In genomic region chr6:41457303-41457670, GRCh38 we compare ENCODE assay signal across 19 cellular contexts.
A peak's percentile ranks its signal among the peaks of the same experiment; 100 is the strongest.
DNase-seq lines count a peak whose midpoint lies in the region; ATAC-seq, FAIRE-seq and TF ChIP-seq lines count a peak whose summit lies in the region.
"Had no signal": no experiment of that assay in that cellular context is flagged by ENCODE, and none has a peak within 500 bp of the region (broad histone marks: within the 10 kb centered on the region; RNA-seq: fewer than 3 reads in every experiment).

No MANE protein-coding gene starts in this region.

- no peak for TF ChIP-seq POLR2A in HepG2 (IDR thresholded peaks at IDR 0.05; ENCODE audit: insufficient read depth in 1 of 2, low read depth in 2 of 2, low read length in 2 of 2)
- TF ChIP-seq POLR2A in right lobe of liver (IDR thresholded peaks at IDR 0.05) = no peak
- TF ChIP-seq POLR2A in K562 (conservative IDR thresholded peaks at IDR 0.05) = no peak
- TF ChIP-seq POLR2A in ovary (IDR thresholded peaks at IDR 0.05) = no peak

- peak overlapping the region; percentile 30 for H3K27ac ChIP-seq in HepG2 (ENCODE audit: extremely low read length, insufficient read depth, low read length)
- H3K27ac ChIP-seq in right lobe of liver = no peak overlapping the region
- H3K27ac ChIP-seq in K562 (ENCODE audit: extremely low read depth, low read depth, low read length) = no peak overlapping the region
- no peak overlapping the region for H3K27ac ChIP-seq in osteoblast (ENCODE audit: low read depth, low read length)
- no peak overlapping the region for H3K27ac ChIP-seq in ovary
- H3K27ac ChIP-seq: A549 had no signal

- peak overlapping the region; percentile 58 for H3K4me2 ChIP-seq in HepG2 (ENCODE audit: low read depth, low read length)
- H3K4me2 ChIP-seq in K562 (ENCODE audit: insufficient read depth, low read length) = no peak overlapping the region
- no peak overlapping the region for H3K4me2 ChIP-seq in osteoblast (ENCODE audit: insufficient read depth, low read length)
- H3K4me2 ChIP-seq: A549 had no signal

- H3K4me3 ChIP-seq in HepG2 (replicated peaks in 1 of 3; ENCODE audit: insufficient read depth in 1 of 3, low read depth in 2 of 3, low read length in 3 of 3) (no peak overlapping the region), right lobe of liver (no peak overlapping the region), K562 (no peak overlapping the region), osteoblast (ENCODE audit: insufficient read depth, low read length) (no peak overlapping the region), ovary (no peak overlapping the region)
- H3K4me3 ChIP-seq: A549, Peyer's patch had no signal

- H4K20me1 ChIP-seq in HepG2 (ENCODE audit: insufficient read depth, low read length) = no peaks in the 10 kb centered on the region
- 0 out of 2 replicates have a peak, but pooled peaks cover 7% of the 10 kb centered on the region for H4K20me1 ChIP-seq in K562 (replicated peaks; ENCODE audit: control insufficient read depth, insufficient read depth, low read length)
- H4K20me1 ChIP-seq in osteoblast (ENCODE audit: insufficient read depth, low read length) = no peaks in the 10 kb centered on the region

- H2AFZ ChIP-seq in HepG2 (ENCODE audit: low read length) = no peak overlapping the region
- no peak overlapping the region for H2AFZ ChIP-seq in K562 (ENCODE audit: low read depth, low read length)
- no peak overlapping the region for H2AFZ ChIP-seq in osteoblast (ENCODE audit: low read length)

- no peak for TF ChIP-seq CTCF in HepG2 (CRISPR knock-in tag; IDR thresholded peaks at IDR 0.05)
- no peak for TF ChIP-seq CTCF in right lobe of liver (IDR thresholded peaks at IDR 0.05)
- no peak for TF ChIP-seq CTCF in K562 (IDR thresholded peaks at IDR 0.05 in 2 of 3, conservative IDR thresholded peaks at IDR 0.05 in 1 of 3; ENCODE audit: insufficient read depth in 2 of 3, low read depth in 1 of 3, low read length in 3 of 3)
- no peak for TF ChIP-seq CTCF in osteoblast (IDR thresholded peaks at IDR 0.05; ENCODE audit: extremely low read depth, low read depth, low read length)
- TF ChIP-seq CTCF in ovary (IDR thresholded peaks at IDR 0.05) = no peak

- BruUV-seq in HepG2 (replicated peaks; lab: Mats Ljungman, UMichigan) (no TSS peak), K562 (replicated peaks; lab: Mats Ljungman, UMichigan) (no TSS peak)

- TF ChIP-seq RAD21 in HepG2 (CRISPR knock-in tag; IDR thresholded peaks at IDR 0.05) (no peak), K562 (CRISPR knock-in tag; conservative IDR thresholded peaks at IDR 0.05 in 1 of 2, IDR thresholded peaks at IDR 0.05 in 1 of 2) (no peak)

- H3K79me2 ChIP-seq in HepG2 (ENCODE audit: insufficient read depth, low read length) = no peaks in the 10 kb centered on the region
- H3K79me2 ChIP-seq in K562 (ENCODE audit: control insufficient read depth, insufficient read depth, low read length) = no peaks in the 10 kb centered on the region
- H3K79me2 ChIP-seq in osteoblast (ENCODE audit: insufficient read depth, low read length) = no peaks in the 10 kb centered on the region

- CTCF ChIA-PET in HepG2 (lab: Yijun Ruan, JAX; ENCODE audit: low intra/inter-chr PET ratio, low total read pairs) (interaction anchor here (0.9 kb wide), 1 partner anchor 33 kb away, joined by 6 read pairs; no protein-coding TSS in a partner anchor), K562 (lab: Yijun Ruan, JAX; ENCODE audit: low intra/inter-chr PET ratio) (interaction anchor here (1.9 kb wide), 1 partner anchor 88 kb away, joined by 7 read pairs; no protein-coding TSS in a partner anchor)

- WGBS in HepG2 (ENCODE audit: low lambda C conversion rate) = 18% methylated on average over 8 of the region's 8 CpGs
- 59% methylated on average over 5 of the region's 8 CpGs for WGBS in right lobe of liver (ENCODE audit: insufficient coverage, low coverage, low lambda C conversion rate, missing lambda C conversion rate)
- under 1% methylated on average over 8 of the region's 8 CpGs for WGBS in K562 (ENCODE audit: insufficient coverage, low coverage, missing lambda C conversion rate)
- WGBS in ovary, 3 donors = 86 to 87% (median 87%) methylated on average over 8 of the region's 8 CpGs

- no peaks in the 10 kb centered on the region for H3K36me3 ChIP-seq in HepG2 (replicated peaks in 1 of 2; ENCODE audit: control insufficient read depth in 1 of 2, insufficient read depth in 2 of 2, low read length in 2 of 2)
- no peaks in the 10 kb centered on the region for H3K36me3 ChIP-seq in right lobe of liver
- H3K36me3 ChIP-seq in K562 (ENCODE audit: control insufficient read depth, insufficient read depth, low read length) = no peaks in the 10 kb centered on the region
- H3K36me3 ChIP-seq in osteoblast (ENCODE audit: insufficient read depth, low read length) = no peaks in the 10 kb centered on the region
- no peaks in the 10 kb centered on the region for H3K36me3 ChIP-seq in ovary
- H3K36me3 ChIP-seq: BE2C, Peyer's patch had no signal

- intact Hi-C loops in HepG2 (cut with micrococcal nuclease; ENCODE audit: unreplicated experiment) (no loop called here), right lobe of liver (cut with DNase I) (no loop called here), K562 (cut with micrococcal nuclease) (no loop called here), ovary (cut with DNase I) (no loop called here), head of caudate nucleus (cut with DNase I) (no loop called here)

- no peaks in the 10 kb centered on the region for H3K9me1 ChIP-seq in K562 (ENCODE audit: control insufficient read depth, insufficient read depth, low read length)

- H3K4me1 ChIP-seq in HepG2 (ENCODE audit: insufficient read depth, low read length) (peaks cover 90% of the 10 kb centered on the region), right lobe of liver (no peaks in the 10 kb centered on the region), K562 (replicated peaks in 1 of 2; ENCODE audit: control insufficient read depth in 2 of 2, insufficient read depth in 2 of 2, low read length in 2 of 2) (no peaks in the 10 kb centered on the region), osteoblast (ENCODE audit: insufficient read depth, low read length) (no peaks in the 10 kb centered on the region), ovary (ENCODE audit: insufficient read depth) (no peaks in the 10 kb centered on the region)
- H3K4me1 ChIP-seq: A549, BE2C had no signal

- DNase-seq in HepG2 (ENCODE audit: low spot score) = no peak
- no peak for DNase-seq in right lobe of liver
- DNase-seq in K562 (ENCODE audit: extremely low read depth in 1 of 4, low spot score in 3 of 4) = no peak
- peak; percentile 6 for DNase-seq in osteoblast (ENCODE audit: insufficient read length, low spot score, missing footprints)
- no peak for DNase-seq in ovary
- DNase-seq in head of caudate nucleus = no peak
- DNase-seq in HuH-7.5 (ENCODE audit: low spot score) = no peak
- DNase-seq: BE2C; CD4-positive, alpha-beta T cell; Karpas-422; NCI-H1694 treated with DMSO at 0.1 percent for 48 hours; NCI-H2227 treated with DMSO at 0.1 percent for 48 hours had no signal

- ATAC-seq in HepG2 (no peak), right lobe of liver (no peak), K562 (no peak)
- ATAC-seq: SK-N-SH treated with all-trans-retinoic acid at 6 μM for 48 hours had no signal

- in situ Hi-C loops in HepG2 (cut with HindIII; ENCODE audit: extremely low pct_ligation_motif_present, low pct_unique_long_range_greater_than_20kb) = no loop called here
- in situ Hi-C loops in K562 (cut with MboI) = no loop called here

- TF ChIP-seq EP300 in HepG2 (IDR thresholded peaks at IDR 0.05; ENCODE audit: low read depth in 2 of 2, low read length in 2 of 2) (no peak), HepG2 (CRISPR knock-in tag; IDR thresholded peaks at IDR 0.05; ENCODE audit: borderline replicate concordance) (no peak), K562 (IDR thresholded peaks at IDR 0.05; ENCODE audit: low read length) (no peak), ovary (IDR thresholded peaks at IDR 0.05) (no peak)

- FAIRE-seq in HepG2 (lab: Jason Lieb, UNC) = no peak
- FAIRE-seq in K562 (lab: Jason Lieb, UNC) = no peak
- FAIRE-seq: A549, G401.6, GM12892, GM19239, HTR-8/SVneo had no signal

- H3K9ac ChIP-seq in HepG2 (ENCODE audit: insufficient read depth, low read depth, low read length) (0 out of 2 replicates have a peak overlapping the region, but pooled peaks have one; percentile 2), K562 (ENCODE audit: insufficient read depth in 1 of 2, low read depth in 2 of 2, low read length in 2 of 2) (no peak overlapping the region)

- H3K27me3 ChIP-seq in HepG2 (ENCODE audit: control insufficient read depth in 1 of 2, insufficient read depth in 2 of 2, low read length in 2 of 2) (peaks cover 6 to 24% of the 10 kb centered on the region in 2 experiments; a peak in 4 of 5 replicates), right lobe of liver (no peaks in the 10 kb centered on the region), K562 (ENCODE audit: control insufficient read depth in 2 of 2, insufficient read depth in 2 of 2, low read length in 2 of 2) (peaks cover 27 to 52% of the 10 kb centered on the region in 2 experiments), osteoblast (ENCODE audit: insufficient read depth, low read length) (peaks cover 35% of the 10 kb centered on the region), ovary (no peaks in the 10 kb centered on the region)
- H3K27me3 ChIP-seq: Peyer's patch had no signal

- no peaks in the 10 kb centered on the region for H3K9me3 ChIP-seq in HepG2 (ENCODE audit: low read length)
- H3K9me3 ChIP-seq in right lobe of liver = no peaks in the 10 kb centered on the region
- H3K9me3 ChIP-seq in K562 (replicated peaks; ENCODE audit: control insufficient read depth, insufficient read depth, low read depth, low read length) = no peaks in the 10 kb centered on the region
- H3K9me3 ChIP-seq in osteoblast (ENCODE audit: low read depth, low read length) = no peaks in the 10 kb centered on the region
- H3K9me3 ChIP-seq in ovary = no peaks in the 10 kb centered on the region
- H3K9me3 ChIP-seq: A549, BE2C, Peyer's patch had no signal

- POLR2A ChIA-PET in HepG2 (lab: Yijun Ruan, JAX) (interaction anchor here (0.8 to 2.3 kb wide), 14 partner anchors 13 to 593 kb away, joined by 3 to 20 read pairs (median 4); partner anchors contain the start of gene TAF8), K562 (lab: Yijun Ruan, JAX) (interaction anchor here (0.5 to 1.0 kb wide), 3 partner anchors 18 to 737 kb away, joined by 3 to 4 read pairs (median 3); no protein-coding TSS in a partner anchor)

TF ChIP-seq in HepG2, 621 proteins besides CTCF, POLR2A, EP300 and RAD21 (continues in another document):
- TF ChIP-seq CREM (IDR thresholded peaks at IDR 0.05) (no peak), CREM (CRISPR knock-in tag; IDR thresholded peaks at IDR 0.05) (no peak), RARA (CRISPR knock-in tag; IDR thresholded peaks at IDR 0.05) (no peak), JDP2 (CRISPR knock-in tag; IDR thresholded peaks at IDR 0.05; ENCODE audit: borderline replicate concordance) (no peak), ZFY (CRISPR knock-in tag; IDR thresholded peaks at IDR 0.05) (no peak), ATM (IDR thresholded peaks at IDR 0.05; ENCODE audit: borderline replicate concordance) (no peak)

TF ChIP-seq in K562, 482 proteins besides CTCF, POLR2A, EP300 and RAD21 (continues in another document):
- TF ChIP-seq CBX5 (IDR thresholded peaks at IDR 0.05; ENCODE audit: borderline replicate concordance, low read depth) = no peak

Comparison
In these comparisons a context has a peak if more than half of its experiments do, and no peak if none do; other contexts are left out.
1. Of the 241 proteins assayed by ChIP-seq in both HepG2 and K562: peak only in HepG2: MAFF and MAFK; only in K562: none; in both: none; in neither: 239.